ENCODE assay signal across 14 cellular contexts in the genomic region with DNA sequence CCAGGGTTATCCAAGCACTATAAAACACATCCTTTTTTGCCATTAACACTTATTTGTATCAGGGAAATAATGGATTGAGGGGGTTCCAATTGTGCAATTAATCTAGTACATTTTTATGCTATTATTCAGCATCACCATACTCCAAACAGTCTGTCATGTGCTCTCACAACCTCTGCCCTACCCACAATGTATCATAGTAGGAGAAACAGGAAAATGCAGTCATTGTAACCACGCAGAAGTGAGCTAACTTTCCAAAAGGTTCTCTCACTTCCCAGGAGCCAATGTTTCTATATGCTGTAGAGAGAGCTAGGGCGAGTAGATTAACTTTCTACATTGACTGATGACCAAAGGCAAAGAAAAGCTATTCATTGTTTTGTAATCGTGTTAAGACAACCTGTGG. TPM values are rescaled to one million over a fixed set of nuclear protein-coding genes. Genes with fewer than 3 reads are reported as not detected.
A peak's percentile ranks its signal among the peaks of the same experiment; 100 is the strongest.
DNase-seq lines count a peak whose midpoint lies in the region; ATAC-seq and TF ChIP-seq lines count a peak whose summit lies in the region.
"Had no signal": no experiment of that assay in that cellular context is flagged by ENCODE, and none has a peak within 500 bp of the region (broad histone marks: within the 10 kb centered on the region; RNA-seq: fewer than 3 reads in every experiment).

No MANE protein-coding gene starts in this region.

- peaks cover 32 to 33% of the 10 kb centered on the region in 2 donors for H3K36me3 ChIP-seq in ascending aorta

- H3K4me1 ChIP-seq in ascending aorta, result peaks cover 0 to 18% of the 10 kb centered on the region in 2 donors
- H3K4me1 ChIP-seq: pancreas had no signal

- DNase-seq in M059J (ENCODE audit: low read depth), result peak; percentile 69
- DNase-seq in choroid plexus epithelial cell (ENCODE audit: low read depth), result peak; percentile 91
- peak; percentile 75 for DNase-seq in kidney tubule cell (ENCODE audit: low spot score)
- DNase-seq in KG1 (lab: John Stamatoyannopoulos, UW), result no peak
- no peak for DNase-seq in activated naive CD8-positive, alpha-beta T cell treated with anti-CD3 and anti-CD28 coated beads, Interleukin-2, amount 50 U/mL, for 24 hours
- DNase-seq in ascending aorta (ENCODE audit: low spot score in 2 of 2), result no peak
- DNase-seq: glutamatergic neuron; NCI-H69; pancreas; SK-N-SH; stimulated activated naive CD8-positive, alpha-beta T cell treated with anti-CD3 and anti-CD28 coated beads, Interleukin-15, Interleukin-2, amounts not matched to agents 100 U/mL and 50 U/mL, for 24 hours had no signal

- no peak overlapping the region for H3K27ac Mint-ChIP-seq in activated naive CD8-positive, alpha-beta T cell treated with anti-CD3 and anti-CD28 coated beads, Interleukin-2, amount 50 U/mL, for 24 hours

- H3K9me3 ChIP-seq in ascending aorta, result no peaks in the 10 kb centered on the region
- H3K9me3 ChIP-seq: pancreas, SK-N-SH had no signal

- ATAC-seq in HG03571 (IDR thresholded peaks at IDR 0.05; ENCODE audit: unreplicated experiment), result no peak
- ATAC-seq in activated naive CD8-positive, alpha-beta T cell treated with anti-CD3 and anti-CD28 coated beads, Interleukin-2, amount 50 U/mL, for 24 hours, result no peak
- ATAC-seq: activated CD4-positive, CD25-positive, alpha-beta regulatory T cell treated with anti-CD3 and anti-CD28 coated beads, Interleukin-2, amount 50 U/mL, for 24 hours; stimulated activated naive CD8-positive, alpha-beta T cell treated with anti-CD3 and anti-CD28 coated beads, Interleukin-15, Interleukin-2, amounts not matched to agents 100 U/mL and 50 U/mL, for 24 hours had no signal

- H3K27ac ChIP-seq in ascending aorta, result no peak overlapping the region

- H3K4me3 Mint-ChIP-seq in activated naive CD8-positive, alpha-beta T cell treated with anti-CD3 and anti-CD28 coated beads, Interleukin-2, amount 50 U/mL, for 24 hours, result no peak overlapping the region
- H3K4me3 Mint-ChIP-seq: central memory CD8-positive, alpha-beta T cell had no signal

- TF ChIP-seq CTCF in choroid plexus epithelial cell (conservative IDR thresholded peaks at IDR 0.05; ENCODE audit: low read depth, low read length), result no peak
- TF ChIP-seq CTCF in ascending aorta (IDR thresholded peaks at IDR 0.05), result no peak

- no peaks in the 10 kb centered on the region for H3K27me3 Mint-ChIP-seq in activated naive CD8-positive, alpha-beta T cell treated with anti-CD3 and anti-CD28 coated beads, Interleukin-2, amount 50 U/mL, for 24 hours
- H3K27me3 Mint-ChIP-seq: central memory CD8-positive, alpha-beta T cell had no signal

- H3K9me3 Mint-ChIP-seq in activated naive CD8-positive, alpha-beta T cell treated with anti-CD3 and anti-CD28 coated beads, Interleukin-2, amount 50 U/mL, for 24 hours, result no peaks in the 10 kb centered on the region
- H3K9me3 Mint-ChIP-seq: central memory CD8-positive, alpha-beta T cell had no signal

- peaks cover 5% of the 10 kb centered on the region for H3K4me1 Mint-ChIP-seq in activated naive CD8-positive, alpha-beta T cell treated with anti-CD3 and anti-CD28 coated beads, Interleukin-2, amount 50 U/mL, for 24 hours

- no peak overlapping the region for H3K4me3 ChIP-seq in choroid plexus epithelial cell (ENCODE audit: low read depth, low read length)
- H3K4me3 ChIP-seq in ascending aorta, result no peak overlapping the region
- H3K4me3 ChIP-seq: pancreas had no signal

- H3K36me3 Mint-ChIP-seq in activated naive CD8-positive, alpha-beta T cell treated with anti-CD3 and anti-CD28 coated beads, Interleukin-2, amount 50 U/mL, for 24 hours (ENCODE audit: low read depth), result no peaks in the 10 kb centered on the region

- no peaks in the 10 kb centered on the region for H3K27me3 ChIP-seq in ascending aorta
- H3K27me3 ChIP-seq: pancreas had no signal

- intact Hi-C loops in ascending aorta (cut with DNase I), result loop anchor here (5.0 to 10.0 kb wide), 2 partner anchors 127 to 1360 kb away; partner anchors contain the start of gene TTC33

RNA-seq across cellular contexts. Expression of gene DAB2, which starts 29.8 kb away (rescaled TPM):
- 31.7 and 45.9 TPM in 2 replicates for total RNA-seq in M059J (2014; rRNA removed; shearing (Covaris generic))
- total RNA-seq in ascending aorta, result 33.6 TPM

RNA-seq across cellular contexts. Expression of gene C9, which starts 30.7 kb away (rescaled TPM):
- total RNA-seq in M059J (2014; rRNA removed; shearing (Covaris generic)), result not detected in 2 replicates
- total RNA-seq in ascending aorta, result 0.96 TPM

Comparison
In these comparisons a context has a peak if more than half of its experiments do, and no peak if none do; other contexts are left out.
1. DNase-seq: peak in M059J (single experiment), choroid plexus epithelial cell (single experiment) and kidney tubule cell (single experiment); none in KG1 (single experiment), activated naive CD8-positive, alpha-beta T cell treated with anti-CD3 and anti-CD28 coated beads, Interleukin-2, amount 50 U/mL, for 24 hours (single experiment) and ascending aorta (0 of 2).